8 cellular contexts compared by ENCODE assay signal in genomic region chr13:41411536-41411935, GRCh38. TPM values are rescaled to one million over a fixed set of nuclear protein-coding genes. Genes with fewer than 3 reads are reported as not detected.
DNase-seq lines count a peak whose midpoint lies in the region; ATAC-seq and TF ChIP-seq lines count a peak whose summit lies in the region.

No MANE protein-coding gene starts in this region.

- POLR2A ChIA-PET in RWPE1 (lab: Yijun Ruan, JAX; ENCODE audit: low non-redundant PET), result no interaction called here

- TF ChIP-seq CTCF in RWPE1 (conservative IDR thresholded peaks at IDR 0.05; ENCODE audit: low read depth) (no peak), fibroblast of lung (conservative IDR thresholded peaks at IDR 0.05 in 1 of 2, IDR thresholded peaks at IDR 0.05 in 1 of 2; ENCODE audit: low read depth in 1 of 2, low read length in 2 of 2) (peak; percentile 44 to 48), prostate gland (IDR thresholded peaks at IDR 0.05) (peak in 2 of 4 experiments; percentile 27 to 45), ovary (IDR thresholded peaks at IDR 0.05) (no peak)

- CTCF ChIA-PET in RWPE1 (lab: Yijun Ruan, JAX), result interaction anchor here (0.6 to 2.7 kb wide), 5 partner anchors 12 to 604 kb away, joined by 3 to 19 read pairs (median 4); no protein-coding TSS in a partner anchor

- H3K27ac ChIP-seq in RWPE1, result no peak overlapping the region
- H3K27ac ChIP-seq in fibroblast of lung (ENCODE audit: insufficient read depth, low read length), result no peak overlapping the region
- H3K27ac ChIP-seq in prostate gland, result no peak overlapping the region
- H3K27ac ChIP-seq in effector memory CD4-positive, alpha-beta T cell (ENCODE audit: insufficient read depth, low read length, poor library complexity, severe bottlenecking), result no peak overlapping the region
- no peak overlapping the region for H3K27ac ChIP-seq in ovary

- H3K4me2 ChIP-seq in fibroblast of lung (ENCODE audit: extremely low read depth, insufficient read depth, low read length), result no peak overlapping the region

- DNase-seq in left cardiac atrium, result no peak
- DNase-seq in Right ventricle myocardium inferior (ENCODE audit: missing footprints), result no peak
- DNase-seq in RWPE1 (ENCODE audit: low spot score), result peak; percentile 35
- DNase-seq in fibroblast of lung (ENCODE audit: low read depth in 2 of 2), result peak; percentile 54 to 77
- DNase-seq in prostate gland (ENCODE audit: low spot score), result peak; percentile 13
- no peak for DNase-seq in effector memory CD4-positive, alpha-beta T cell
- DNase-seq in ovary, result no peak

- H3K4me3 ChIP-seq in fibroblast of lung (replicated peaks in 1 of 4; ENCODE audit: control extremely low read depth in 1 of 4, insufficient read depth in 1 of 4, low read depth in 3 of 4, low read length in 4 of 4), result no peak overlapping the region
- no peak overlapping the region for H3K4me3 ChIP-seq in prostate gland
- no peak overlapping the region for H3K4me3 ChIP-seq in effector memory CD4-positive, alpha-beta T cell (ENCODE audit: insufficient read depth, low read depth, low read length, poor library complexity, severe bottlenecking)
- H3K4me3 ChIP-seq in ovary, result no peak overlapping the region

- no peak overlapping the region for H2AFZ ChIP-seq in fibroblast of lung (ENCODE audit: low read length)

- H4K20me1 ChIP-seq in fibroblast of lung (ENCODE audit: control insufficient read depth, extremely low read depth, insufficient read depth, low read length), result no peaks in the 10 kb centered on the region

- no peak for TF ChIP-seq POLR2A in prostate gland (IDR thresholded peaks at IDR 0.05)
- no peak for TF ChIP-seq POLR2A in ovary (IDR thresholded peaks at IDR 0.05)

- 42% methylated on average over 5 of the region's 5 CpGs for whole genome bisulfite sequencing in prostate gland
- 32 to 39% (median 35%) methylated on average over 5 of the region's 5 CpGs for WGBS in ovary, 3 donors

- no peak overlapping the region for H3K9ac ChIP-seq in fibroblast of lung (ENCODE audit: insufficient read depth, low read length)

- TF ChIP-seq EP300 in ovary (IDR thresholded peaks at IDR 0.05), result no peak

- no peaks in the 10 kb centered on the region for H3K9me3 ChIP-seq in fibroblast of lung (ENCODE audit: control insufficient read depth, insufficient read depth, low read depth, low read length)
- H3K9me3 ChIP-seq in prostate gland, result no peaks in the 10 kb centered on the region
- H3K9me3 ChIP-seq in effector memory CD4-positive, alpha-beta T cell (ENCODE audit: control insufficient read depth, low read length), result no peaks in the 10 kb centered on the region
- no peaks in the 10 kb centered on the region for H3K9me3 ChIP-seq in ovary

- H3K27me3 ChIP-seq in fibroblast of lung (ENCODE audit: control insufficient read depth, insufficient read depth, low read length) (no peaks in the 10 kb centered on the region), prostate gland (replicated peaks; ENCODE audit: insufficient read depth) (no peaks in the 10 kb centered on the region), ovary (no peaks in the 10 kb centered on the region)
- H3K27me3 ChIP-seq in effector memory CD4-positive, alpha-beta T cell (replicated peaks; ENCODE audit: control insufficient read depth, insufficient read depth, low read length, poor library complexity, severe bottlenecking), result no peaks in the 10 kb centered on the region

- ATAC-seq in left cardiac atrium (peak; percentile 34 to 82), Right ventricle myocardium inferior (no peak), GM18870 (IDR thresholded peaks at IDR 0.05; ENCODE audit: unreplicated experiment) (no peak)

- no peaks in the 10 kb centered on the region for H3K36me3 ChIP-seq in fibroblast of lung (ENCODE audit: control insufficient read depth, insufficient read depth, low read length)
- H3K36me3 ChIP-seq in prostate gland, result no peaks in the 10 kb centered on the region
- H3K36me3 ChIP-seq in effector memory CD4-positive, alpha-beta T cell (ENCODE audit: control insufficient read depth, insufficient read depth, low read length), result no peaks in the 10 kb centered on the region
- no peaks in the 10 kb centered on the region for H3K36me3 ChIP-seq in ovary

- no peaks in the 10 kb centered on the region for H3K4me1 ChIP-seq in fibroblast of lung (ENCODE audit: control insufficient read depth, extremely low read depth, insufficient read depth, low read length)
- H3K4me1 ChIP-seq in prostate gland (replicated peaks), result no peaks in the 10 kb centered on the region
- no peaks in the 10 kb centered on the region for H3K4me1 ChIP-seq in effector memory CD4-positive, alpha-beta T cell (ENCODE audit: control insufficient read depth, insufficient read depth, low read length, poor library complexity, severe bottlenecking)
- no peaks in the 10 kb centered on the region for H3K4me1 ChIP-seq in ovary (ENCODE audit: insufficient read depth)

- no peaks in the 10 kb centered on the region for H3K79me2 ChIP-seq in fibroblast of lung (ENCODE audit: control insufficient read depth, insufficient read depth, low read length)

- intact Hi-C loops in left cardiac atrium (cut with DNase I) (no loop called here), Right ventricle myocardium inferior (cut with DNase I) (loop anchor here (5.0 kb wide), 1 partner anchor 241 kb away; no protein-coding TSS in a partner anchor), prostate gland (cut with DNase I) (loop anchor here (5.0 kb wide), 1 partner anchor 241 kb away; no protein-coding TSS in a partner anchor), ovary (cut with DNase I) (no loop called here)

RNA-seq across cellular contexts. Expression of gene RGCC, which starts 45.8 kb away (rescaled TPM):
- total RNA-seq in left cardiac atrium, result 10 to 100 TPM; 40.8 to 43.2 TPM
- 41.4 TPM for total RNA-seq in Right ventricle myocardium inferior
- 51.1 and 148 TPM in 2 replicates for total RNA-seq in fibroblast of lung
- 65.9 and 122 TPM in 2 replicates for polyA plus RNA-seq in fibroblast of lung
- polyA plus RNA-seq in fibroblast of lung (2012), result 51.6 and 113 TPM in 2 replicates
- 6.3 and 9.7 TPM in 2 replicates for polyA minus RNA-seq in fibroblast of lung (ENCODE audit: low replicate concordance)
- total RNA-seq in prostate gland, result 100 to 1,000 TPM in 1 of 2 donors, 10 to 100 TPM in 1; 87.0 to 140 TPM
- 10 to 100 TPM in 3 of 7 donors, 1 to 10 TPM in 4; 1.7 to 62.2 (median 5.2) TPM for total RNA-seq in ovary
- 10 to 100 TPM in 1 of 2 donors, 1 to 10 TPM in 1; 4.5 to 14.9 TPM for polyA plus RNA-seq in ovary

Comparison
In these comparisons a context has a peak if more than half of its experiments do, and no peak if none do; other contexts are left out.
1. ATAC-seq: peak in left cardiac atrium (2 of 2); none in Right ventricle myocardium inferior (single experiment) and GM18870 (single experiment).
2. intact Hi-C loops: an anchor here in Right ventricle myocardium inferior (5.0 kb wide) and prostate gland (5.0 kb wide); none called in left cardiac atrium and ovary.
3. DNase-seq: peak in RWPE1 (single experiment), fibroblast of lung (2 of 2) and prostate gland (single experiment); none in left cardiac atrium (single experiment), Right ventricle myocardium inferior (single experiment), effector memory CD4-positive, alpha-beta T cell (0 of 3) and ovary (0 of 5).
4. CTCF ChIP-seq: peak in fibroblast of lung (2 of 2); none in RWPE1 (single experiment) and ovary (0 of 3).